In the genomic region with DNA sequence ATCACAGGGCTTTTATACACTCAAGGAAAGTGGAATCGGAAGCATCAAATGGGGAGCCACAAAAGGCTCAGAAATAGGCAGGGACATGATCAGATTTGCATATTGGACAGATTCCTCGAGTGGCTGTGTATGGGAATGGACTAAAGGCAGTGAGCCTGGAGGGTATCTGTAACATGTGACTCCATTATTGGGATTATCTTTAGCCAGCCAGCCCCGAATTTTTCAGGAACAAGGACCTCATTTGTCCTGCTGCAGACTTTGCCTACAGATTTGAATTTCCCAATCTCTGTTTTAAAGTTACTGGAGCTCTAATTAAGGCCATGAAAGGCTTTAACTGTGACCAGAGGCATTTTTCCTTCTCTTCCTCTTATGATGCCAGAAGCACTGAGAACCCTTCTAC, we compare ENCODE assay signal across 20 cellular contexts.
"Had no signal": no experiment of that assay in that cellular context is flagged by ENCODE, and none has a peak within 500 bp of the region (broad histone marks: within the 10 kb centered on the region; RNA-seq: fewer than 3 reads in every experiment).

No MANE protein-coding gene starts in this region.

- H3K4me1 Mint-ChIP-seq: memory B cell; naive thymus-derived CD4-positive, alpha-beta T cell; stimulated activated memory B cell treated with anti-CD40 and anti-IgM and Interleukin-4, amounts not matched to agents 10 μg/mL and 1 μg/mL and 100 μg/mL, for 72 hours; stimulated activated naive CD8-positive, alpha-beta T cell treated with anti-CD3 and anti-CD28 coated beads, Interleukin-15, amount 100 ng/mL, for 72 hours had no signal

- H3K27me3 Mint-ChIP-seq: stimulated activated memory B cell treated with anti-CD40 and anti-IgM and Interleukin-4, amounts not matched to agents 10 μg/mL and 1 μg/mL and 100 μg/mL, for 72 hours; stimulated activated naive CD8-positive, alpha-beta T cell treated with anti-CD3 and anti-CD28 coated beads, Interleukin-15, amount 100 ng/mL, for 72 hours had no signal

- H3K36me3 Mint-ChIP-seq: memory B cell; naive thymus-derived CD4-positive, alpha-beta T cell; stimulated activated memory B cell treated with anti-CD40 and anti-IgM and Interleukin-4, amounts not matched to agents 10 μg/mL and 1 μg/mL and 100 μg/mL, for 72 hours; type B pancreatic cell had no signal

- DNase-seq: islet precursor cell; left ventricle myocardium inferior; midbrain; mucosa of descending colon; naive thymus-derived CD4-positive, alpha-beta T cell; nephron progenitor cell; ovary; right lobe of liver; stimulated activated CD4-positive, alpha-beta T cell treated with anti-CD3 and anti-CD28 coated beads, Interleukin-1b, Interleukin-23, amount 100 ng/mL, for 48 hours; stimulated activated CD4-positive, alpha-beta T cell treated with anti-CD3 and anti-CD28 coated beads, Interleukin-2, amount 100 ng/mL, for 48 hours; stimulated activated CD4-positive, alpha-beta T cell treated with anti-CD3 and anti-CD28 coated beads, Interleukin-4, amount 100 ng/mL, for 4 hours; stimulated activated CD8-positive, alpha-beta memory T cell treated with anti-CD3 and anti-CD28 coated beads, Interleukin-4, amount 100 ng/mL, for 48 hours; stimulated activated naive CD4-positive, alpha-beta T cell treated with Interleukin-2 at 50 U/mL for 16 hours; stimulated activated naive CD8-positive, alpha-beta T cell treated with anti-CD3 and anti-CD28 coated beads, Interleukin-15, amount 100 ng/mL, for 72 hours; substantia nigra; uterus had no signal

- H3K9me3 Mint-ChIP-seq: nephron progenitor cell; stimulated activated memory B cell treated with anti-CD40 and anti-IgM and Interleukin-4, amounts not matched to agents 10 μg/mL and 1 μg/mL and 100 μg/mL, for 72 hours; stimulated activated naive CD8-positive, alpha-beta T cell treated with anti-CD3 and anti-CD28 coated beads, Interleukin-15, amount 100 ng/mL, for 72 hours; type B pancreatic cell had no signal

- H3K4me3 Mint-ChIP-seq: memory B cell; naive thymus-derived CD4-positive, alpha-beta T cell; nephron progenitor cell; stimulated activated memory B cell treated with anti-CD40 and anti-IgM and Interleukin-4, amounts not matched to agents 10 μg/mL and 1 μg/mL and 100 μg/mL, for 72 hours; stimulated activated naive CD8-positive, alpha-beta T cell treated with anti-CD3 and anti-CD28 coated beads, Interleukin-15, amount 100 ng/mL, for 72 hours; type B pancreatic cell had no signal

- ATAC-seq: mucosa of descending colon; naive thymus-derived CD4-positive, alpha-beta T cell; right lobe of liver; stimulated activated memory B cell treated with anti-CD40 and anti-IgM and Interleukin-4, amounts not matched to agents 10 μg/mL and 1 μg/mL and 100 μg/mL, for 72 hours; stimulated activated naive CD8-positive, alpha-beta T cell treated with anti-CD3 and anti-CD28 coated beads, Interleukin-15, amount 100 ng/mL, for 72 hours had no signal

- H3K27ac Mint-ChIP-seq: memory B cell; naive thymus-derived CD4-positive, alpha-beta T cell; nephron progenitor cell; progenitor cell of endocrine pancreas; stimulated activated memory B cell treated with anti-CD40 and anti-IgM and Interleukin-4, amounts not matched to agents 10 μg/mL and 1 μg/mL and 100 μg/mL, for 72 hours; stimulated activated naive CD8-positive, alpha-beta T cell treated with anti-CD3 and anti-CD28 coated beads, Interleukin-15, amount 100 ng/mL, for 72 hours; type B pancreatic cell had no signal
